ENCODE assay signal across 8 cellular contexts in the genomic region with DNA sequence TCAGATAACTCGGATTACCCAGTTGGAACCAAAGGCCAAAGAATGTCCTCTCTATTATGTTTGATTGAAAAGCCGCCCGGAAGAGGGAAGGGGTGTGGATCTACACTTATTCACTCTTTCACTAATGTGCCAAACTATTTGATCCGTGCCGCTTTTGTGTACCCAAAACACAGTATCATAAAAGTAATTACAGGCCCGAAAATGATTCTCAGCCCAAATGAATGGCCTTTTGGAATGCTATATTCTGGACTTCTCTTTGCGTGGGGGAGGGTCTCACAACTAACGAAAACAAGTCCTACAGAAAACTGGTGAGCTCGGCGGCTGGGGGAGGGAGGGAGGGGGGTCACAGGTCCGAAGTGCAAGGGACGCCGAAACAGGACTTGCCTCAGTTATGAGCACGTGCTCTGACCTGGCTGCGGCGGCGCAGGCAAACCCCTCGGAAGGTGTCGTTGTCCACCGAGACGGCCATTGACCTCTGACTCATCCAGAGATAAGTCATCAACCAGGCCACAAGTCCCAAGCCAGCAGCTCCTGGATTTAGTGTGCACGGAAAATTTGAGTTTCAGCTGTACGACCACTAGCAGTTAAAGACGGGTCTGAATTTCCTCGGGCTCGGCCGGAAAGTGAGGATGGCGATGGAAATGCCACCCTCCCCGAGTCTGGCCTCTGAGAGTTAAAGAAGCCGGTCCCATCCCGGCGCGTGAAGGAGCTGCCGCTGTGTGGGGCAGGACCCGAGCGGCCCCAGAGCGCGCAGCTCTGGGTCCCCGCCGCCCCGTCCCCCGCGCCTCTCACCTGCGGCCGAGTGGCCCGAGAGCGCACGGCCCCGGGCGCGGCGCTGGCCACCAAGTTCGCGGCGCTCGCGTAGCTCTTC. TPM values are rescaled to one million over a fixed set of nuclear protein-coding genes. Genes with fewer than 3 reads are reported as not detected.
DNase-seq lines count a peak whose midpoint lies in the region; ATAC-seq and TF ChIP-seq lines count a peak whose summit lies in the region.

No MANE protein-coding gene starts in this region.

- peak; percentile 61 for DNase-seq in G401 (ENCODE audit: low spot score)
- DNase-seq in M059J (ENCODE audit: low read depth) = peak; percentile 89
- peak; percentile 60 for DNase-seq in mammary epithelial cell
- DNase-seq in sciatic nerve (ENCODE audit: low spot score) = peak; percentile 60
- DNase-seq in effector CD8-positive, alpha-beta T cell (lab: John Stamatoyannopoulos, UW) = no peak
- DNase-seq in NCI-H2171 treated with DMSO at 0.1 percent for 48 hours (lab: John Stamatoyannopoulos, UW) = no peak

- peaks cover 53% of the 10 kb centered on the region for H3K79me2 ChIP-seq in mammary epithelial cell (ENCODE audit: insufficient read depth, low read length)

- CTCF ChIA-PET in mammary epithelial cell (lab: Charles Lee; ENCODE audit: low non-redundant PET) = no interaction called here

- no peaks in the 10 kb centered on the region for H4K20me1 ChIP-seq in mammary epithelial cell (ENCODE audit: insufficient read depth, low read length)

- H3K4me3 ChIP-seq in mammary epithelial cell (replicated peaks in 1 of 3; ENCODE audit: insufficient read depth in 1 of 3, low read depth in 2 of 3, low read length in 3 of 3) = peak overlapping the region; percentile 67 to 94 (median 74)
- H3K4me3 ChIP-seq in iPS-18c (ENCODE audit: insufficient read depth, low read depth, low read length) = peak overlapping the region; percentile 75

- H3K36me3 ChIP-seq in mammary epithelial cell (ENCODE audit: insufficient read depth, low read length) = no peaks in the 10 kb centered on the region

- dilution Hi-C loops in mammary epithelial cell (cut with HindIII; ENCODE audit: low sequenced_read_pairs) = loop anchor here (5.0 kb wide), 1 partner anchor 97 kb away; no protein-coding TSS in a partner anchor

- peaks cover 19% of the 10 kb centered on the region for H3K4me1 ChIP-seq in mammary epithelial cell (ENCODE audit: insufficient read depth, low read length)

- peak overlapping the region; percentile 88 for H2AFZ ChIP-seq in mammary epithelial cell (ENCODE audit: low read depth, low read length)

- no peaks in the 10 kb centered on the region for H3K27me3 ChIP-seq in mammary epithelial cell (ENCODE audit: insufficient read depth, low read length)

- WGBS in mammary epithelial cell (ENCODE audit: low coverage, missing lambda C conversion rate) = 4% methylated on average over 12 of the region's 57 CpGs

- TF ChIP-seq CTCF in mammary epithelial cell (conservative IDR thresholded peaks at IDR 0.05 in 1 of 2, IDR thresholded peaks at IDR 0.05 in 1 of 2; ENCODE audit: extremely low read depth in 1 of 2, insufficient read depth in 1 of 2, low read depth in 1 of 2, low read length in 2 of 2) = no peak

- no peaks in the 10 kb centered on the region for H3K9me3 ChIP-seq in mammary epithelial cell (replicated peaks; ENCODE audit: insufficient read depth, low read length)
- H3K9me3 ChIP-seq in iPS-18c (ENCODE audit: control insufficient read depth, insufficient read depth, low read length) = no peaks in the 10 kb centered on the region

- in situ Hi-C loops in G401 (cut with HindIII; ENCODE audit: low sequenced_read_pairs) = no loop called here
- in situ Hi-C loops in mammary epithelial cell (cut with MboI; ENCODE audit: low sequenced_read_pairs in 2 of 2) = no loop called here

- no TSS peak for BruUV-seq in mammary epithelial cell (replicated peaks; lab: Mats Ljungman, UMichigan)

- intact Hi-C loops in mammary epithelial cell (cut with micrococcal nuclease) (loop anchor here (1.0 kb wide), 1 partner anchor 38 kb away; no protein-coding TSS in a partner anchor), sciatic nerve (cut with DNase I) (no loop called here)

- H3K9ac ChIP-seq in mammary epithelial cell (ENCODE audit: insufficient read depth, low read length) = peak overlapping the region; percentile 83

- ATAC-seq in sciatic nerve (peak; percentile 53), HG03045 (IDR thresholded peaks at IDR 0.05; ENCODE audit: unreplicated experiment) (no peak)

- peak overlapping the region; percentile 87 for H3K27ac ChIP-seq in mammary epithelial cell (ENCODE audit: insufficient read depth, low read depth, low read length)

- peak overlapping the region; percentile 93 for H3K4me2 ChIP-seq in mammary epithelial cell (ENCODE audit: insufficient read depth, low read depth, low read length)

RNA-seq across cellular contexts. Expression of a gene that starts 0.7 kb away (rescaled TPM):
- total RNA-seq in G401 (2014; rRNA removed; shearing (Covaris generic)) = 17.7 and 23.3 TPM in 2 replicates
- total RNA-seq in M059J (2014; rRNA removed; shearing (Covaris generic)) = 10.0 and 13.7 TPM in 2 replicates
- 10 to 100 TPM; 42.7 to 69.3 TPM for total RNA-seq in mammary epithelial cell
- 15.8 TPM for polyA plus RNA-seq in mammary epithelial cell
- polyA minus RNA-seq in mammary epithelial cell = 113 TPM
- total RNA-seq in sciatic nerve = 155 TPM

RNA-seq across cellular contexts. Expression of a gene that starts 47.7 kb away (rescaled TPM):
- not detected in 2 replicates for total RNA-seq in G401 (2014; rRNA removed; shearing (Covaris generic))
- total RNA-seq in M059J (2014; rRNA removed; shearing (Covaris generic)) = not detected in 2 replicates
- under 1 TPM in 1 of 2 donors, not detected in 1; 0.17 TPM for total RNA-seq in mammary epithelial cell
- not detected for polyA plus RNA-seq in mammary epithelial cell
- polyA minus RNA-seq in mammary epithelial cell = not detected
- total RNA-seq in sciatic nerve = not detected

Comparison
In these comparisons a context has a peak if more than half of its experiments do, and no peak if none do; other contexts are left out.
1. DNase-seq: peak in G401 (single experiment), M059J (single experiment), mammary epithelial cell (single experiment) and sciatic nerve (single experiment); none in effector CD8-positive, alpha-beta T cell (single experiment) and NCI-H2171 treated with DMSO at 0.1 percent for 48 hours (single experiment).